9 cellular contexts compared by ENCODE assay signal in genomic region chr6:133921249-133921859, GRCh38. TPM values are rescaled to one million over a fixed set of nuclear protein-coding genes. Genes with fewer than 3 reads are reported as not detected.
A peak's percentile ranks its signal among the peaks of the same experiment; 100 is the strongest.
DNase-seq lines count a peak whose midpoint lies in the region; ATAC-seq, FAIRE-seq and TF ChIP-seq lines count a peak whose summit lies in the region.
"Had no signal": no experiment of that assay in that cellular context is flagged by ENCODE, and none has a peak within 500 bp of the region (broad histone marks: within the 10 kb centered on the region; RNA-seq: fewer than 3 reads in every experiment).

No MANE protein-coding gene starts in this region.

- H3K27me3 ChIP-seq in pancreas, result no peaks in the 10 kb centered on the region

- CTCF ChIA-PET in Calu3 (lab: Charles Lee) (interaction anchor here (1.6 to 2.7 kb wide), 3 partner anchors 84 to 352 kb away, joined by 7 to 26 read pairs (median 8); no protein-coding TSS in a partner anchor), RWPE1 (lab: Yijun Ruan, JAX) (interaction anchor here (0.5 to 5.8 kb wide), 14 partner anchors 22 to 1167 kb away, joined by 3 to 98 read pairs (median 4); no protein-coding TSS in a partner anchor)

- POLR2A ChIA-PET in RWPE1 (lab: Yijun Ruan, JAX; ENCODE audit: low non-redundant PET), result no interaction called here

- no peaks in the 10 kb centered on the region for H3K9me3 ChIP-seq in pancreas

- H3K4me1 Mint-ChIP-seq in Calu3 (ENCODE audit: low read depth, unreplicated experiment), result no peaks in the 10 kb centered on the region
- H3K4me1 Mint-ChIP-seq in type B pancreatic cell (ENCODE audit: unreplicated experiment), result peaks cover 11% of the 10 kb centered on the region

- no peak for FAIRE-seq in pancreas (lab: Jason Lieb, UNC)

- H3K27me3 Mint-ChIP-seq in Calu3 (ENCODE audit: unreplicated experiment) (no peaks in the 10 kb centered on the region), type B pancreatic cell (peaks cover 18% of the 10 kb centered on the region)

- intact Hi-C loops in Calu3 (cut with micrococcal nuclease; ENCODE audit: unreplicated experiment), result loop anchor here (1.0 kb wide), 1 partner anchor 352 kb away; no protein-coding TSS in a partner anchor
- intact Hi-C loops in pancreas (cut with DNase I), result loop anchor here in 2 of 3 donors (5.0 to 10.0 kb wide), 2 partner anchors 173 to 176 kb away; no protein-coding TSS in a partner anchor

- TF ChIP-seq CTCF in Calu3 (IDR thresholded peaks at IDR 0.05; ENCODE audit: unreplicated experiment) (peak; percentile 35), RWPE1 (conservative IDR thresholded peaks at IDR 0.05; ENCODE audit: low read depth) (peak; percentile 79), foreskin fibroblast (IDR thresholded peaks at IDR 0.05; ENCODE audit: low read depth, low read length) (peak; percentile 93), pancreas (IDR thresholded peaks at IDR 0.05) (peak; percentile 55 to 77 (median 69)), type B pancreatic cell (conservative IDR thresholded peaks at IDR 0.05) (peak; percentile 88)

- H3K36me3 Mint-ChIP-seq in Calu3 (ENCODE audit: insufficient read depth, unreplicated experiment) (no peaks in the 10 kb centered on the region), type B pancreatic cell (no peaks in the 10 kb centered on the region)
- H3K36me3 Mint-ChIP-seq: activated naive CD8-positive, alpha-beta T cell had no signal

- DNase-seq in Calu3, result peak; percentile 84
- DNase-seq in LoVo (ENCODE audit: low spot score), result peak; percentile 63
- peak; percentile 61 for DNase-seq in RWPE1 (ENCODE audit: low spot score)
- DNase-seq in activated T-helper 1 cell treated with anti-CD3 and anti-CD28 coated beads, Interleukin-2, amount 50 U/mL, for 16 hours (ENCODE audit: low read depth in 1 of 2, low spot score in 1 of 2), result peak; percentile 22 to 35
- DNase-seq in foreskin fibroblast, result peak; percentile 55 to 90
- DNase-seq in pancreas, result peak in 5 of 6 donors; percentile 46 to 82 (median 71)
- no peak for DNase-seq in type B pancreatic cell (ENCODE audit: extremely low spot score, unreplicated experiment)

- no TSS peak for BruUV-seq in Calu3 (replicated peaks; lab: Mats Ljungman, UMichigan)

- no peaks in the 10 kb centered on the region for H3K36me3 ChIP-seq in pancreas

- 22% methylated on average over 6 of the region's 6 CpGs for WGBS in pancreas, 2 donors

- H3K27ac Mint-ChIP-seq in Calu3 (ENCODE audit: unreplicated experiment), result no peak overlapping the region
- H3K27ac Mint-ChIP-seq in type B pancreatic cell, result no peak overlapping the region
- H3K27ac Mint-ChIP-seq: activated naive CD8-positive, alpha-beta T cell had no signal

- peak; percentile 66 for ATAC-seq in GM21529 (IDR thresholded peaks at IDR 0.05; ENCODE audit: unreplicated experiment)
- ATAC-seq in pancreas, result peak; percentile 53 to 82 (median 76)

- H3K9me3 Mint-ChIP-seq in Calu3 (ENCODE audit: low read depth, unreplicated experiment) (no peaks in the 10 kb centered on the region), type B pancreatic cell (no peaks in the 10 kb centered on the region)

- H3K4me3 ChIP-seq in foreskin fibroblast (ENCODE audit: low read depth in 1 of 2, low read length in 2 of 2) (no peak overlapping the region), pancreas (no peak overlapping the region)

- H3K27ac ChIP-seq in RWPE1 (no peak overlapping the region), pancreas (no peak overlapping the region)

- H3K4me3 Mint-ChIP-seq in Calu3 (ENCODE audit: low read depth, unreplicated experiment) (no peak overlapping the region), type B pancreatic cell (no peak overlapping the region)
- H3K4me3 Mint-ChIP-seq: activated naive CD8-positive, alpha-beta T cell had no signal

- no peaks in the 10 kb centered on the region for H3K4me1 ChIP-seq in pancreas

RNA-seq across cellular contexts. Expression of gene TBPL1, which starts 31.7 kb away (rescaled TPM):
- total RNA-seq in Calu3 (2022) (31.5 and 35.8 TPM in 2 replicates), pancreas (10 to 100 TPM in 2 of 6 donors, 1 to 10 TPM in 4; 6.5 to 13.4 (median 9.1) TPM), type B pancreatic cell (ENCODE audit: low replicate concordance) (28.0 and 35.5 TPM in 2 replicates)
- 10 to 100 TPM; 14.0 to 20.6 TPM for polyA plus RNA-seq in pancreas

RNA-seq across cellular contexts. Expression of gene TCF21, which starts 32.4 kb away (rescaled TPM):
- not detected in 2 replicates for total RNA-seq in Calu3 (2022)
- total RNA-seq in pancreas, result 1 to 10 TPM in 1 of 6 donors, under 1 TPM in 5; 0.08 to 2.3 (median 0.63) TPM
- polyA plus RNA-seq in pancreas, result under 1 TPM; 0.53 to 0.77 TPM
- total RNA-seq in type B pancreatic cell (ENCODE audit: low replicate concordance), result 0.36 and 1.3 TPM in 2 replicates

Comparison
In these comparisons a context has a peak if more than half of its experiments do, and no peak if none do; other contexts are left out.
1. CTCF ChIP-seq: peak in every context shown above with its lines; median percentile 93 in foreskin fibroblast; 88 in type B pancreatic cell; 79 in RWPE1; 69 in pancreas; 35 in Calu3.